ENCODE assay signal across 8 cellular contexts in the genomic region with DNA sequence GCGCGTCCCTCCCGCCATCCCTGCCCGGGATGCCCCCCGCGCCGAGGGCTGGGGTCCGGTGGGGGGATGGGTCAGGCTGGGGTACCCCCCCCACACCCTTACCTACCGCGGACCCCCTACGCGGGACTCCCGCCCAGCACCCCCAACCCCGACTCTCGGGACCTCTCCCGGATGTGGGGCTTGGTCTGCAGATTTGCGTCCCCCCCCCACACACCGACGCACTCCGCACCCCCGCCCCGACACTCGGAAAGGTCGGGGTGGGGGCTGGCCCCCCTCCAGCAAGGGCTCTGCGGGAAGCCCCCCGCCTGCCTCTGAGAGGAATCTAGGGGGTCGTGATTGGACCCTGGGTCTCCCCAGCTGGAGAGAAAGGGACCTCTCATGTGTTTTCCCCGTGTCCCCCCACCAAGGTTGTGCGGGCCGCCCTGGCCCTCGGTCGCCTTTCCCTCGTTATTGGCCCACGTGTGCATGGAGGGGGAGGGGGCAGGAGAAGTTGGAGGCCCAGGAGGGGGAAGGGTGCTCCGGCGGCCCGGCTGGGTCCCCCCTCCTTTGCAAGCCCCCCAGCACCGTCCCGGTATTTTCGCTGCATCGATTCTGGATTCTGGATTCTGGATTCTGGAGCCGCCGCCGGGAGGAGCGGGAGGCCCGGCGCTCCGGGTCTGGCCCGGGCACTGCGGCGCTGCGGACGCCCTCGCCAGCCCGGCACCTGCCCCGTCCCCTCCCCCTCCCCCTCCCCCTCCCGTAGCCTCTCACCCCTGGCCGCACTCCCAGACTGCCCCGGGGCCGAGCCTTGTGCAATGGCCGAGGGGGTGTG. TPM values are rescaled to one million over a fixed set of nuclear protein-coding genes. Genes with fewer than 3 reads are reported as not detected.
A peak's percentile ranks its signal among the peaks of the same experiment; 100 is the strongest.
DNase-seq lines count a peak whose midpoint lies in the region; ATAC-seq and TF ChIP-seq lines count a peak whose summit lies in the region.

No MANE protein-coding gene starts in this region.

- H3K27me3 ChIP-seq in layer of hippocampus (ENCODE audit: control insufficient read depth, insufficient read depth, low read length) (no peaks in the 10 kb centered on the region), stomach (no peaks in the 10 kb centered on the region)

- H3K4me3 Mint-ChIP-seq in brain, result peak overlapping the region; percentile 61 to 86 (median 77)

- no peaks in the 10 kb centered on the region for H3K36me3 Mint-ChIP-seq in brain

- H3K27ac ChIP-seq in layer of hippocampus (ENCODE audit: low read depth, low read length) (peak overlapping the region; percentile 92), stomach (peak overlapping the region; percentile 95 to 100 (median 99))

- ATAC-seq in HG03442 (IDR thresholded peaks at IDR 0.05; ENCODE audit: unreplicated experiment) (no peak), HG03571 (IDR thresholded peaks at IDR 0.05; ENCODE audit: unreplicated experiment) (no peak)

- H3K27me3 Mint-ChIP-seq in brain, result peaks cover 95% of the 10 kb centered on the region

- H3K36me3 ChIP-seq in stomach, result peaks cover 0 to 5% (median 0%) of the 10 kb centered on the region in 4 donors

- WGBS in stomach, 5 donors, result 0 to 2% (median 1%) methylated on average over 32 to 61 of the region's 61 CpGs

- intact Hi-C loops in stomach (cut with DNase I; ENCODE audit: low total_unique reads), result loop anchor here (10.0 kb wide), 1 partner anchor 48 kb away; no protein-coding TSS in a partner anchor

- H3K9me3 ChIP-seq in stomach, result no peaks in the 10 kb centered on the region

- TF ChIP-seq CTCF in brain (conservative IDR thresholded peaks at IDR 0.05), result no peak
- TF ChIP-seq CTCF in stomach (IDR thresholded peaks at IDR 0.05), result no peak

- peaks cover 60% of the 10 kb centered on the region for H3K4me1 Mint-ChIP-seq in brain

- peak overlapping the region; percentile 75 to 95 (median 86) for H3K4me3 ChIP-seq in stomach

- no peak for TF ChIP-seq EP300 in stomach (IDR thresholded peaks at IDR 0.05)

- H3K9me3 Mint-ChIP-seq in brain, result peaks cover 0 to 2% (median 0%) of the 10 kb centered on the region in 5 experiments

- TF ChIP-seq POLR2A in stomach (IDR thresholded peaks at IDR 0.05), result no peak

- peaks cover 56 to 91% (median 78%) of the 10 kb centered on the region in 4 donors for H3K4me1 ChIP-seq in stomach

- H3K27ac Mint-ChIP-seq in brain, result peak overlapping the region in 2 of 5 experiments; percentile 74 to 82

- DNase-seq in NCI-H510A treated with DMSO at 0.1 percent for 48 hours (lab: John Stamatoyannopoulos, UW) (peak; percentile 18), NCI-H510A (lab: John Stamatoyannopoulos, UW) (no peak), NCI-H2196 treated with DMSO at 0.1 percent for 48 hours (lab: John Stamatoyannopoulos, UW; ENCODE audit: unreplicated experiment) (peak; percentile 58), stomach (no peak)

RNA-seq across cellular contexts. Expression of gene NFIC, which starts 0.6 kb away (rescaled TPM):
- polyA plus RNA-seq in brain (ENCODE audit: insufficient read depth, low read depth, low replicate concordance) (79.3 TPM), stomach (10 to 100 TPM; 16.7 to 61.5 (median 34.2) TPM)
- 100 to 1,000 TPM in 2 of 5 donors, 10 to 100 TPM in 3; 32.3 to 251 (median 94.2) TPM for total RNA-seq in stomach

Comparison
In these comparisons a context has a peak if more than half of its experiments do, and no peak if none do; other contexts are left out.
1. DNase-seq: peak in NCI-H510A treated with DMSO at 0.1 percent for 48 hours (single experiment) and NCI-H2196 treated with DMSO at 0.1 percent for 48 hours (single experiment); none in NCI-H510A (single experiment) and stomach (single experiment).